In the genomic region with DNA sequence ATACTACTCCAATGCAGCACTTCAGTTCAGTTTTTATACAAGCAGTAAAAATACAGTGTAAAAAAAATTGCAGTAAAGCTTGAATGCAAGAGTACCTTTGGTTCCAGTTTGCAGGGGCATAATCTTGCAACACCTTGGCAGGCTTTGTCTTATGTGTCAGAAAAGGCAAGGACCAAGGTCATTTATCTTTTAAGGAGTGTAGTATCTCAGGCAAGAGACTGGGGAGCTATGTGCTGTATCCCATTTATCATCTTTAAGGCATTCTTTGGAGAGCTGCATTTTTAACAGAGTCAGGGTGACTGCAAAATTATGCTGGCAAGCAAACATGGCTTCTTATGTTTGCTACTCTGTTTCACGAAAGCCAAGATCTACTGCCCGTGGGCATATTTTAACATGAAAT, we compare ENCODE assay signal across 25 cellular contexts. TPM values are rescaled to one million over a fixed set of nuclear protein-coding genes. Genes with fewer than 3 reads are reported as not detected.
"Had no signal": no experiment of that assay in that cellular context is flagged by ENCODE, and none has a peak within 500 bp of the region (broad histone marks: within the 10 kb centered on the region; RNA-seq: fewer than 3 reads in every experiment).

No MANE protein-coding gene starts in this region.

- H2AFZ ChIP-seq: PC-9 had no signal

- H3K9me3 ChIP-seq: body of pancreas, breast epithelium had no signal

- H3K9me3 Mint-ChIP-seq: activated CD4-positive, alpha-beta T cell treated with anti-CD3 and anti-CD28 coated beads, Interleukin-2, amount 10 ng/mL, durations not matched to agents 24 days and 14 days; activated CD8-positive, alpha-beta T cell treated with anti-CD3 and anti-CD28 coated beads for 36 hours; activated naive CD4-positive, alpha-beta T cell treated with anti-CD3 and anti-CD28 coated beads, Interleukin-2, amount 50 U/mL, for 24 hours; activated naive CD8-positive, alpha-beta T cell treated with anti-CD3 and anti-CD28 coated beads, Interleukin-2, amount 10 ng/mL, durations not matched to agents 7 days and 5 days; activated T-cell treated with anti-CD3 and anti-CD28 coated beads, Interleukin-2, amount 50 U/mL, for 72 hours; activated T-helper 17 cell treated with anti-CD3 and anti-CD28 coated beads, Interleukin-2, amount 50 U/mL, for 72 hours had no signal

- H3K4me3 ChIP-seq: body of pancreas, breast epithelium, PC-9 had no signal

- H3K4me1 Mint-ChIP-seq: activated CD4-positive, alpha-beta T cell treated with anti-CD3 and anti-CD28 coated beads, Interleukin-2, amount 10 ng/mL, durations not matched to agents 24 days and 14 days; activated naive CD4-positive, alpha-beta T cell treated with anti-CD3 and anti-CD28 coated beads, Interleukin-2, amount 50 U/mL, for 24 hours; activated naive CD8-positive, alpha-beta T cell treated with anti-CD3 and anti-CD28 coated beads, Interleukin-2, amount 10 ng/mL, durations not matched to agents 7 days and 5 days; activated T-helper 17 cell treated with anti-CD3 and anti-CD28 coated beads, Interleukin-2, amount 50 U/mL, for 72 hours had no signal

- ATAC-seq: activated CD8-positive, alpha-beta T cell treated with anti-CD3 and anti-CD28 coated beads for 36 hours; activated T-cell treated with anti-CD3 and anti-CD28 coated beads, Interleukin-2, amount 50 U/mL, for 72 hours; activated T-helper 17 cell treated with anti-CD3 and anti-CD28 coated beads, Interleukin-2, amount 50 U/mL, for 72 hours; body of pancreas; Right ventricle myocardium inferior had no signal

- H3K4me3 Mint-ChIP-seq: activated CD4-positive, alpha-beta T cell treated with anti-CD3 and anti-CD28 coated beads, Interleukin-2, amount 10 ng/mL, durations not matched to agents 24 days and 14 days; activated CD8-positive, alpha-beta T cell treated with anti-CD3 and anti-CD28 coated beads for 36 hours; activated naive CD4-positive, alpha-beta T cell treated with anti-CD3 and anti-CD28 coated beads, Interleukin-2, amount 50 U/mL, for 24 hours; activated naive CD8-positive, alpha-beta T cell treated with anti-CD3 and anti-CD28 coated beads, Interleukin-2, amount 10 ng/mL, durations not matched to agents 7 days and 5 days; activated T-cell treated with anti-CD3 and anti-CD28 coated beads, Interleukin-2, amount 50 U/mL, for 72 hours; activated T-helper 17 cell treated with anti-CD3 and anti-CD28 coated beads, Interleukin-2, amount 50 U/mL, for 72 hours had no signal

- FAIRE-seq: astrocyte, RCC 7860 had no signal

- H3K36me3 Mint-ChIP-seq: activated naive CD4-positive, alpha-beta T cell treated with anti-CD3 and anti-CD28 coated beads, Interleukin-2, amount 50 U/mL, for 24 hours; activated naive CD8-positive, alpha-beta T cell treated with anti-CD3 and anti-CD28 coated beads, Interleukin-2, amount 10 ng/mL, durations not matched to agents 7 days and 5 days had no signal

- DNase-seq: activated CD4-positive, alpha-beta T cell treated with anti-CD3 and anti-CD28 coated beads, Interleukin-2, amount 10 ng/mL, durations not matched to agents 24 days and 14 days; activated CD4-positive, alpha-beta T cell treated with anti-CD3 and anti-CD28 coated beads, Interleukin-2, amount 50 U/mL, for 4 hours; activated CD8-positive, alpha-beta T cell treated with anti-CD3 and anti-CD28 coated beads for 36 hours; activated effector memory CD4-positive, alpha-beta T cell treated with anti-CD3 and anti-CD28 coated beads, Interleukin-2, amount 50 U/mL, for 16 hours; activated naive CD4-positive, alpha-beta T cell; activated naive CD8-positive, alpha-beta T cell treated with anti-CD3 and anti-CD28 coated beads, Interleukin-2, amount 10 ng/mL, durations not matched to agents 7 days and 5 days; activated T-cell treated with anti-CD3 and anti-CD28 coated beads, Interleukin-2, amount 50 U/mL, for 1 hour; activated T-cell treated with anti-CD3 and anti-CD28 coated beads, Interleukin-2, amount 50 U/mL, for 72 hours; body of pancreas; NCI-H1105 treated with DMSO at 0.1 percent for 48 hours; NCI-H1436; NCI-H1694; NCI-H1930; NCI-H345; NCI-H524 treated with DMSO at 0.1 percent for 48 hours; PC-9; SIG-M5; T1000 had no signal

- H3K36me3 ChIP-seq: breast epithelium had no signal

- H3K27ac ChIP-seq: body of pancreas, breast epithelium, PC-9, RWPE1 had no signal

- H3K4me1 ChIP-seq: body of pancreas, breast epithelium had no signal

- H3K27me3 Mint-ChIP-seq: activated CD8-positive, alpha-beta T cell treated with anti-CD3 and anti-CD28 coated beads for 36 hours; activated T-helper 17 cell treated with anti-CD3 and anti-CD28 coated beads, Interleukin-2, amount 50 U/mL, for 72 hours had no signal

- H3K27ac Mint-ChIP-seq: activated CD4-positive, alpha-beta T cell treated with anti-CD3 and anti-CD28 coated beads, Interleukin-2, amount 10 ng/mL, durations not matched to agents 24 days and 14 days; activated CD8-positive, alpha-beta T cell treated with anti-CD3 and anti-CD28 coated beads for 36 hours; activated naive CD4-positive, alpha-beta T cell treated with anti-CD3 and anti-CD28 coated beads, Interleukin-2, amount 50 U/mL, for 24 hours; activated naive CD8-positive, alpha-beta T cell treated with anti-CD3 and anti-CD28 coated beads, Interleukin-2, amount 10 ng/mL, durations not matched to agents 7 days and 5 days; activated T-cell treated with anti-CD3 and anti-CD28 coated beads, Interleukin-2, amount 50 U/mL, for 72 hours; activated T-helper 17 cell treated with anti-CD3 and anti-CD28 coated beads, Interleukin-2, amount 50 U/mL, for 72 hours had no signal

- H3K4me2 ChIP-seq: PC-9 had no signal

- H3K27me3 ChIP-seq: body of pancreas, breast epithelium had no signal

RNA-seq across cellular contexts. Expression of a gene that starts 14.8 kb away (rescaled TPM):
- total RNA-seq: body of pancreas had no signal
